ENCODE assay signal across 8 cellular contexts in genomic region chr1:243473281-243474210, GRCh38.
DNase-seq lines count a peak whose midpoint lies in the region; ATAC-seq and TF ChIP-seq lines count a peak whose summit lies in the region.

No MANE protein-coding gene starts in this region.

- H3K9me3 ChIP-seq in gastroesophageal sphincter = no peaks in the 10 kb centered on the region
- H3K9me3 ChIP-seq in sigmoid colon = no peaks in the 10 kb centered on the region
- no peaks in the 10 kb centered on the region for H3K9me3 ChIP-seq in HAP-1

- peak overlapping the region in 1 of 2 donors; percentile 9 for H3K27ac Mint-ChIP-seq in T-cell

- no peaks in the 10 kb centered on the region for H3K27me3 ChIP-seq in gastroesophageal sphincter
- no peaks in the 10 kb centered on the region for H3K27me3 ChIP-seq in sigmoid colon
- H3K27me3 ChIP-seq in HAP-1 (ENCODE audit: low read depth) = no peaks in the 10 kb centered on the region

- TF ChIP-seq POLR2A in gastroesophageal sphincter (IDR thresholded peaks at IDR 0.05) (no peak), sigmoid colon (IDR thresholded peaks at IDR 0.05) (no peak)

- peak; percentile 23 for DNase-seq in GM10248 (ENCODE audit: extremely low spot score)
- DNase-seq in T-cell = no peak
- DNase-seq in sigmoid colon = no peak
- DNase-seq in Ammon's horn (ENCODE audit: low spot score) = no peak
- no peak for DNase-seq in HAP-1 (ENCODE audit: low spot score in 2 of 2)
- DNase-seq in NCI-H2196 treated with DMSO at 0.1 percent for 48 hours (lab: John Stamatoyannopoulos, UW; ENCODE audit: unreplicated experiment) = no peak
- DNase-seq in RKO (ENCODE audit: low spot score) = no peak

- POLR2A ChIA-PET in GM10248 (lab: Yijun Ruan, JAX) = interaction anchor here (0.6 kb wide), 1 partner anchor 556 kb away, joined by 3 read pairs; no protein-coding TSS in a partner anchor
- POLR2A ChIA-PET in T-cell (lab: Charles Lee) = interaction anchor here (0.6 to 0.7 kb wide), 2 partner anchors 745 to 1370 kb away, joined by 4 to 6 read pairs; no protein-coding TSS in a partner anchor

- intact Hi-C loops in sigmoid colon (cut with DNase I) = loop anchor here (10.0 kb wide), 1 partner anchor 129 kb away; no protein-coding TSS in a partner anchor

- H3K4me3 ChIP-seq in gastroesophageal sphincter (peak overlapping the region; percentile 36 to 43), sigmoid colon (peak overlapping the region; percentile 13 to 49 (median 38)), HAP-1 (no peak overlapping the region)

- no peak for TF ChIP-seq CTCF in GM10248 (IDR thresholded peaks at IDR 0.05; ENCODE audit: control extremely low read depth, extremely low read depth, low read depth, missing control alignments)
- TF ChIP-seq CTCF in gastroesophageal sphincter (IDR thresholded peaks at IDR 0.05) = no peak
- TF ChIP-seq CTCF in sigmoid colon (IDR thresholded peaks at IDR 0.05) = no peak

- H3K9me3 Mint-ChIP-seq in T-cell = no peaks in the 10 kb centered on the region

- no peak for TF ChIP-seq EP300 in gastroesophageal sphincter (IDR thresholded peaks at IDR 0.05)
- no peak for TF ChIP-seq EP300 in sigmoid colon (IDR thresholded peaks at IDR 0.05)

- peaks cover 9 to 15% (median 14%) of the 10 kb centered on the region in 3 donors for H3K4me1 Mint-ChIP-seq in T-cell

- H3K4me1 ChIP-seq in gastroesophageal sphincter (peaks cover 4 to 29% (median 5%) of the 10 kb centered on the region in 3 donors), sigmoid colon (peaks cover 0 to 26% (median 21%) of the 10 kb centered on the region in 4 donors), HAP-1 (0 out of 2 replicates have a peak, but pooled peaks cover 2% of the 10 kb centered on the region)

- peak overlapping the region; percentile 71 to 75 (median 75) for H3K4me3 Mint-ChIP-seq in T-cell

- H3K27ac ChIP-seq in gastroesophageal sphincter (peak overlapping the region in 2 of 4 donors; percentile 40 to 62), sigmoid colon (peak overlapping the region; percentile 17 to 62 (median 46))

- peaks cover 35% of the 10 kb centered on the region for H3K36me3 Mint-ChIP-seq in T-cell

- CTCF ChIA-PET in GM10248 (lab: Yijun Ruan, JAX) (interaction anchor here (0.8 kb wide), 1 partner anchor 28 kb away, joined by 3 read pairs; no protein-coding TSS in a partner anchor), T-cell (lab: Charles Lee) (no interaction called here)

- H3K27me3 Mint-ChIP-seq in T-cell = no peaks in the 10 kb centered on the region

- WGBS in gastroesophageal sphincter (ENCODE audit: low coverage in 1 of 2), 2 donors = 7 to 20% methylated on average over 5 to 14 of the region's 15 CpGs
- WGBS in sigmoid colon, 2 donors = 40 to 75% methylated on average over 15 of the region's 15 CpGs

- H3K36me3 ChIP-seq in gastroesophageal sphincter (no peaks in the 10 kb centered on the region), sigmoid colon (no peaks in the 10 kb centered on the region), HAP-1 (replicated peaks) (no peaks in the 10 kb centered on the region)

- ATAC-seq in T-cell (replicated peaks in 1 of 4) = no peak
- ATAC-seq in gastroesophageal sphincter = no peak

- in situ Hi-C loops in HAP-1 (cut with MboI; ENCODE audit: low sequenced_read_pairs) = no loop called here
